In genomic region chr11:71349627-71350026, GRCh38 we compare ENCODE assay signal across 12 cellular contexts.
"Had no signal": no experiment of that assay in that cellular context is flagged by ENCODE, and none has a peak within 500 bp of the region (broad histone marks: within the 10 kb centered on the region; RNA-seq: fewer than 3 reads in every experiment).

No MANE protein-coding gene starts in this region.

- ATAC-seq: sciatic nerve; stimulated activated memory B cell treated with anti-CD40 and anti-IgM and Interleukin-4, amounts not matched to agents 10 μg/mL and 1 μg/mL and 100 μg/mL, for 72 hours; stimulated activated naive CD8-positive, alpha-beta T cell treated with anti-CD3 and anti-CD28 coated beads, Interleukin-15, amount 100 ng/mL, for 72 hours had no signal

- DNase-seq: islet precursor cell; left ventricle myocardium inferior; mesendoderm; naive B cell; occipital lobe; stimulated activated CD4-positive, alpha-beta T cell treated with anti-CD3 and anti-CD28 coated beads, Interleukin-4, amount 100 ng/mL, for 24 hours; stimulated activated naive CD4-positive, alpha-beta T cell treated with Interleukin-2 at 50 U/mL for 16 hours; stimulated activated naive CD8-positive, alpha-beta T cell treated with anti-CD3 and anti-CD28 coated beads, Interleukin-15, amount 100 ng/mL, for 72 hours; substantia nigra; uterus had no signal
